In the genomic region with DNA sequence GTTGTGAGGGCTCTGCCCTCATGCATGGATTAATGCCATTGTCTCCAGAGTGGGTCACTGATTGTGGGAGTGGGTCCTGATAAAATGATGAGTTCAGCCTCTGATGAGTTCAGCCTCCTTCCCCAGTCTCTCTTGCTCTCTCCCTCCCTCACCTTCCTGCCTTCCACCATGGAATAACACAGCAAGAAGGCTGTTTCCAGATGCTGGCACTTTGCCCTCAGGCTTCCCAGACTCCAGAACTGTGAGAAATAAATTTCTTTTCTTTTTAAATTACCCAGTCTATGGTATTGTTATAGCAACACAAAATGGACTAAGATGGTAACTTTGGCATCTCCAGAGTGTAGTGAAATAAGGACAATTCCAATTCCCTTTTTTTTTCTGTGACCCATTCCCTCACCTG, we compare ENCODE assay signal across 23 cellular contexts. TPM values are rescaled to one million over a fixed set of nuclear protein-coding genes. Genes with fewer than 3 reads are reported as not detected.
DNase-seq lines count a peak whose midpoint lies in the region; ATAC-seq and TF ChIP-seq lines count a peak whose summit lies in the region.
"Had no signal": no experiment of that assay in that cellular context is flagged by ENCODE, and none has a peak within 500 bp of the region (broad histone marks: within the 10 kb centered on the region; RNA-seq: fewer than 3 reads in every experiment).

No MANE protein-coding gene starts in this region.

- no peak overlapping the region for H3K9ac ChIP-seq in mesendoderm (ENCODE audit: low read length)

- no peak overlapping the region for H3K4me3 ChIP-seq in BE2C (ENCODE audit: low read depth, low read length)
- H3K4me3 ChIP-seq in GM23338 = no peak overlapping the region
- no peak overlapping the region for H3K4me3 ChIP-seq in mesendoderm (ENCODE audit: low read length)
- H3K4me3 ChIP-seq in lower lobe of right lung = no peak overlapping the region
- H3K4me3 ChIP-seq: esophagus muscularis mucosa, heart left ventricle, prostate gland, SJSA1 had no signal

- ATAC-seq in GM23338 (peak; percentile 26; the same call in 2 of the 3 replicates), lower lobe of right lung (no peak)
- ATAC-seq: activated T-cell treated with anti-CD3 and anti-CD28 coated beads, Interleukin-2, amount 50 U/mL, for 72 hours; foreskin keratinocyte; sciatic nerve had no signal

- H2AFZ ChIP-seq in GM23338 = no peak overlapping the region

- no peaks in the 10 kb centered on the region for H3K79me1 ChIP-seq in mesendoderm (ENCODE audit: low read length)

- H3K4me3 Mint-ChIP-seq in GM23338 = peak overlapping the region; percentile 36; the same call in 2 of the 3 replicates
- H3K4me3 Mint-ChIP-seq: activated T-cell treated with anti-CD3 and anti-CD28 coated beads, Interleukin-2, amount 50 U/mL, for 72 hours; memory B cell; type B pancreatic cell had no signal

- H3K27me3 Mint-ChIP-seq in GM23338 (ENCODE audit: insufficient read depth, low read depth, poor library complexity) = peaks cover 2% of the 10 kb centered on the region
- H3K27me3 Mint-ChIP-seq: type B pancreatic cell had no signal

- H2BK15ac ChIP-seq in mesendoderm (replicated peaks; ENCODE audit: low read depth) = no peak overlapping the region

- no peaks in the 10 kb centered on the region for H3K36me3 Mint-ChIP-seq in GM23338 (ENCODE audit: low read depth)
- H3K36me3 Mint-ChIP-seq: memory B cell, type B pancreatic cell had no signal

- no peak overlapping the region for H2AK5ac ChIP-seq in mesendoderm (ENCODE audit: low read length)

- H3K18ac ChIP-seq in mesendoderm (ENCODE audit: low read length) = no peak overlapping the region

- no peak overlapping the region for H3K4ac ChIP-seq in mesendoderm (ENCODE audit: low read depth, low read length)

- no peak overlapping the region for H2BK5ac ChIP-seq in mesendoderm (ENCODE audit: low read length)

- H3K4me2 ChIP-seq in GM23338 (peak overlapping the region; percentile 53), mesendoderm (ENCODE audit: low read length) (no peak overlapping the region)

- no peak for TF ChIP-seq CTCF in BE2C (IDR thresholded peaks at IDR 0.05; ENCODE audit: low read depth, low read length)
- no peak for TF ChIP-seq CTCF in GM23338 (conservative IDR thresholded peaks at IDR 0.05; ENCODE audit: low read depth in 2 of 2)
- no peak for TF ChIP-seq CTCF in lower lobe of right lung (IDR thresholded peaks at IDR 0.05)

- no peak overlapping the region for H4K5ac ChIP-seq in mesendoderm (ENCODE audit: low read length)

- intact Hi-C loops in lower lobe of right lung (cut with DNase I) = no loop called here

- no peak overlapping the region for H3K56ac ChIP-seq in mesendoderm (ENCODE audit: low read length)

- peaks cover 14% of the 10 kb centered on the region for H3F3A ChIP-seq in GM23338 (replicated peaks; ENCODE audit: low read depth)

- no peaks in the 10 kb centered on the region for H4K20me1 ChIP-seq in GM23338 (replicated peaks; ENCODE audit: insufficient read depth)

- no peaks in the 10 kb centered on the region for H3K36me3 ChIP-seq in BE2C
- H3K36me3 ChIP-seq in GM23338 (ENCODE audit: insufficient read depth) = no peaks in the 10 kb centered on the region
- H3K36me3 ChIP-seq in mesendoderm (ENCODE audit: control insufficient read depth, insufficient read depth, low read length) = no peaks in the 10 kb centered on the region
- H3K36me3 ChIP-seq in lower lobe of right lung = no peaks in the 10 kb centered on the region
- H3K36me3 ChIP-seq: esophagus muscularis mucosa, heart left ventricle, prostate gland, SJSA1 had no signal

- H3K4me1 Mint-ChIP-seq in GM23338 = peaks cover 62% of the 10 kb centered on the region

- H3K27ac ChIP-seq in GM23338 (ENCODE audit: low read depth) (peak overlapping the region; percentile 68), mesendoderm (ENCODE audit: low read depth, low read length) (no peak overlapping the region), lower lobe of right lung (no peak overlapping the region)
- H3K27ac ChIP-seq: esophagus muscularis mucosa, foreskin keratinocyte, prostate gland, SJSA1 had no signal

- peak overlapping the region; percentile 94 for H3K27ac Mint-ChIP-seq in GM23338
- H3K27ac Mint-ChIP-seq: activated T-cell treated with anti-CD3 and anti-CD28 coated beads, Interleukin-2, amount 50 U/mL, for 72 hours; memory B cell; type B pancreatic cell had no signal

- no peak overlapping the region for H2BK120ac ChIP-seq in mesendoderm (ENCODE audit: low read depth, low read length)

- no peaks in the 10 kb centered on the region for H3K9me3 Mint-ChIP-seq in GM23338
- H3K9me3 Mint-ChIP-seq: activated T-cell treated with anti-CD3 and anti-CD28 coated beads, Interleukin-2, amount 50 U/mL, for 72 hours; memory B cell; type B pancreatic cell had no signal

- DNase-seq in BE2C (peak; percentile 13), GM23338 (ENCODE audit: low spot score) (no peak), dermis blood vessel endothelial cell (peak; percentile 51), mesendoderm (peak; percentile 48), HPDE6-E6E7 (ENCODE audit: extremely low spot score) (no peak), lower lobe of right lung (no peak), NCI-H2227 (lab: John Stamatoyannopoulos, UW; ENCODE audit: unreplicated experiment) (no peak), activated T-cell treated with anti-CD3 and anti-CD28 coated beads for 4 hours (no peak)
- DNase-seq: activated T-cell treated with anti-CD3 and anti-CD28 coated beads, Interleukin-2, amount 50 U/mL, for 72 hours; Caco-2; DMS79 treated with DMSO at 0.1 percent for 48 hours; foreskin keratinocyte; heart left ventricle; kidney glomerular epithelial cell; NCI-H1092; RPMI8226; T-helper 1 cell had no signal

- H3K4me1 ChIP-seq in BE2C (no peaks in the 10 kb centered on the region; the same call in 1 of the 2 replicates), GM23338 (ENCODE audit: insufficient read depth) (peaks cover 79% of the 10 kb centered on the region), mesendoderm (ENCODE audit: control insufficient read depth, low read depth, low read length) (no peaks in the 10 kb centered on the region), lower lobe of right lung (peaks cover 24% of the 10 kb centered on the region)
- H3K4me1 ChIP-seq: Caco-2, prostate gland had no signal

- no peaks in the 10 kb centered on the region for H3K9me3 ChIP-seq in BE2C
- H3K9me3 ChIP-seq in lower lobe of right lung = no peaks in the 10 kb centered on the region
- H3K9me3 ChIP-seq: Caco-2, esophagus muscularis mucosa, heart left ventricle, prostate gland, SJSA1 had no signal

- no peaks in the 10 kb centered on the region for H3K9me2 ChIP-seq in GM23338 (ENCODE audit: insufficient read depth)

- H3K23ac ChIP-seq in mesendoderm (ENCODE audit: low read length) = no peak overlapping the region

- no peaks in the 10 kb centered on the region for H3K79me2 ChIP-seq in GM23338 (replicated peaks; ENCODE audit: insufficient read depth)
- H3K79me2 ChIP-seq in mesendoderm (ENCODE audit: control insufficient read depth, insufficient read depth, low read length) = no peaks in the 10 kb centered on the region

- no peak overlapping the region for H4K8ac ChIP-seq in mesendoderm (ENCODE audit: low read depth, low read length)

- H3K27me3 ChIP-seq in BE2C = no peaks in the 10 kb centered on the region
- H3K27me3 ChIP-seq in GM23338 (ENCODE audit: insufficient read depth) = no peaks in the 10 kb centered on the region
- no peaks in the 10 kb centered on the region for H3K27me3 ChIP-seq in mesendoderm (ENCODE audit: insufficient read depth, low read length, poor library complexity)
- H3K27me3 ChIP-seq in lower lobe of right lung (ENCODE audit: low read depth) = no peaks in the 10 kb centered on the region
- H3K27me3 ChIP-seq: esophagus muscularis mucosa, foreskin keratinocyte, heart left ventricle, SJSA1 had no signal

TF ChIP-seq in GM23338, 12 proteins besides CTCF, POLR2A, EP300 and RAD21 (continues in another document):
- no peak for TF ChIP-seq EZH2 (IDR thresholded peaks at IDR 0.05; ENCODE audit: low read depth, unreplicated experiment)

RNA-seq across cellular contexts. Expression of a gene that starts 47.1 kb away (rescaled TPM):
- 15.3 TPM for polyA plus RNA-seq in BE2C (2012; ENCODE audit: insufficient read depth, insufficient read length, low read depth)
- total RNA-seq in GM23338 (2014; rRNA removed; shearing (Covaris generic)) = 80.9 and 90.7 TPM in 2 replicates
- 27.4 and 33.0 TPM in 2 replicates for polyA plus RNA-seq in GM23338 (2016; fragmentation: Nextera tagmentation; extraction: Ambion mirVana)
- total RNA-seq in dermis blood vessel endothelial cell = 17.4 and 24.0 TPM in 2 replicates
- 24.1 TPM for polyA plus RNA-seq in mesendoderm (2013, experiment 1 of 2)
- polyA plus RNA-seq in mesendoderm (2013, experiment 2 of 2) = 25.5 TPM
- 42.9 TPM for total RNA-seq in lower lobe of right lung

Comparison
In these comparisons a context has a peak if more than half of its experiments do, and no peak if none do; other contexts are left out.
1. DNase-seq: peak in BE2C (single experiment), dermis blood vessel endothelial cell (single experiment) and mesendoderm (single experiment); none in GM23338 (single experiment), HPDE6-E6E7 (single experiment), lower lobe of right lung (single experiment), NCI-H2227 (single experiment) and activated T-cell treated with anti-CD3 and anti-CD28 coated beads for 4 hours (single experiment).